In the genomic region with DNA sequence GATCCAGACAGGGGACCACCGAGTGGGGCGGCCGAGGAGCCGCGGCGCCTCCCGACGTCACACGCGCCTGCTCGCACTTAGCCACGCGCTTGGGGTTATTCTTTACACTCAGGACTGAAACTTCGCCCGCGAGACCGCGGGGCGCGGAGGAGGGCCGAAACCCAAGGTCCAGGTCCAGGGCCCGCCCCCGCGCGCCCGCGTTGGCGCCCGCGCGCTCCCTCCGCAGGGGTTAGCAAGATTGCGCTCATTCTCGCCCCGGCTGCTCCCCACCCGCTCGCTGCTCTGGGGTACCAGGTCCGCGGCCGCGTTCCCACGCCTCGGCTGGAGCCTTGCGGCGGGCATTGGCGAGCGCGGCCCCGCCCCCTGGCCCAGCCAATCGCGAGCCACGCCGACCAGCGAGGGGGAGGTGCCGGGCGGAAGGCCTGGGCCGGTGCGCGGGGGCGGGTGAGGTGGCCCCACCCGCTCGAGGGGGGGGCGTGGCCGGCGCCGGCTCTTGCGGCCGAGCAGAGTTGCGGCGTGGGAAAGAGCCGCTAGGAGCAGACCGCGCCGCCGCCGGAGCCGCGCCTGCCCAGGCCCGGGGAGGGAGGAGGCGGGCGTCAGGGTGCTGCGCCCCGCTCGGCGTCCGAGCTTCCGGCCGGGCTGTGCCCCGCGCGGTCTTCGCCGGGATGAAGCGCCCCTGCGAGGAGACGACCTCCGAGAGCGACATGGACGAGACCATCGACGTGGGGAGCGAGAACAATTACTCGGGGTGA, we compare ENCODE assay signal across 1 cellular context.
TF ChIP-seq lines count a peak whose summit lies in the region.

A gene (plus strand): TSS at position 521 of the 752 bp plus-strand sequence. CDS start 145 bp downstream, at position 666.

TF ChIP-seq in WTC11, 78 proteins besides CTCF, POLR2A, EP300 and RAD21 (continued from another document and continues in another):
- TF ChIP-seq, protein P1, sequence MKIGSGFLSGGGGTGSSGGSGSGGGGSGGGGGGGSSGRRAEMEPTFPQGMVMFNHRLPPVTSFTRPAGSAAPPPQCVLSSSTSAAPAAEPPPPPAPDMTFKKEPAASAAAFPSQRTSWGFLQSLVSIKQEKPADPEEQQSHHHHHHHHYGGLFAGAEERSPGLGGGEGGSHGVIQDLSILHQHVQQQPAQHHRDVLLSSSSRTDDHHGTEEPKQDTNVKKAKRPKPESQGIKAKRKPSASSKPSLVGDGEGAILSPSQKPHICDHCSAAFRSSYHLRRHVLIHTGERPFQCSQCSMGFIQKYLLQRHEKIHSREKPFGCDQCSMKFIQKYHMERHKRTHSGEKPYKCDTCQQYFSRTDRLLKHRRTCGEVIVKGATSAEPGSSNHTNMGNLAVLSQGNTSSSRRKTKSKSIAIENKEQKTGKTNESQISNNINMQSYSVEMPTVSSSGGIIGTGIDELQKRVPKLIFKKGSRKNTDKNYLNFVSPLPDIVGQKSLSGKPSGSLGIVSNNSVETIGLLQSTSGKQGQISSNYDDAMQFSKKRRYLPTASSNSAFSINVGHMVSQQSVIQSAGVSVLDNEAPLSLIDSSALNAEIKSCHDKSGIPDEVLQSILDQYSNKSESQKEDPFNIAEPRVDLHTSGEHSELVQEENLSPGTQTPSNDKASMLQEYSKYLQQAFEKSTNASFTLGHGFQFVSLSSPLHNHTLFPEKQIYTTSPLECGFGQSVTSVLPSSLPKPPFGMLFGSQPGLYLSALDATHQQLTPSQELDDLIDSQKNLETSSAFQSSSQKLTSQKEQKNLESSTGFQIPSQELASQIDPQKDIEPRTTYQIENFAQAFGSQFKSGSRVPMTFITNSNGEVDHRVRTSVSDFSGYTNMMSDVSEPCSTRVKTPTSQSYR (CRISPR knock-in tag; IDR thresholded peaks at IDR 0.05): no peak
- no peak for TF ChIP-seq NR2C2 (CRISPR knock-in tag; IDR thresholded peaks at IDR 0.05)
- no peak for TF ChIP-seq HMGA2 (CRISPR knock-in tag; IDR thresholded peaks at IDR 0.05)
- no peak for TF ChIP-seq JAZF1 (CRISPR knock-in tag; IDR thresholded peaks at IDR 0.05)
- TF ChIP-seq ZNF232 (CRISPR knock-in tag; IDR thresholded peaks at IDR 0.05): peak; percentile 72; the same call in 1 of the 2 replicates
- TF ChIP-seq GTF2I (CRISPR knock-in tag; conservative IDR thresholded peaks at IDR 0.05): no peak
- TF ChIP-seq RORB (CRISPR knock-in tag; IDR thresholded peaks at IDR 0.05): no peak
- TF ChIP-seq ETV6 (CRISPR knock-in tag; IDR thresholded peaks at IDR 0.05): peak; percentile 88
- TF ChIP-seq, protein P2, sequence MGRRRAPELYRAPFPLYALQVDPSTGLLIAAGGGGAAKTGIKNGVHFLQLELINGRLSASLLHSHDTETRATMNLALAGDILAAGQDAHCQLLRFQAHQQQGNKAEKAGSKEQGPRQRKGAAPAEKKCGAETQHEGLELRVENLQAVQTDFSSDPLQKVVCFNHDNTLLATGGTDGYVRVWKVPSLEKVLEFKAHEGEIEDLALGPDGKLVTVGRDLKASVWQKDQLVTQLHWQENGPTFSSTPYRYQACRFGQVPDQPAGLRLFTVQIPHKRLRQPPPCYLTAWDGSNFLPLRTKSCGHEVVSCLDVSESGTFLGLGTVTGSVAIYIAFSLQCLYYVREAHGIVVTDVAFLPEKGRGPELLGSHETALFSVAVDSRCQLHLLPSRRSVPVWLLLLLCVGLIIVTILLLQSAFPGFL (CRISPR knock-in tag; IDR thresholded peaks at IDR 0.05; ENCODE audit: borderline replicate concordance): no peak
- TF ChIP-seq, protein P3, sequence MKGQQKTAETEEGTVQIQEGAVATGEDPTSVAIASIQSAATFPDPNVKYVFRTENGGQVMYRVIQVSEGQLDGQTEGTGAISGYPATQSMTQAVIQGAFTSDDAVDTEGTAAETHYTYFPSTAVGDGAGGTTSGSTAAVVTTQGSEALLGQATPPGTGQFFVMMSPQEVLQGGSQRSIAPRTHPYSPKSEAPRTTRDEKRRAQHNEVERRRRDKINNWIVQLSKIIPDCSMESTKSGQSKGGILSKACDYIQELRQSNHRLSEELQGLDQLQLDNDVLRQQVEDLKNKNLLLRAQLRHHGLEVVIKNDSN (CRISPR knock-in tag; IDR thresholded peaks at IDR 0.05): no peak
- TF ChIP-seq, protein P4, sequence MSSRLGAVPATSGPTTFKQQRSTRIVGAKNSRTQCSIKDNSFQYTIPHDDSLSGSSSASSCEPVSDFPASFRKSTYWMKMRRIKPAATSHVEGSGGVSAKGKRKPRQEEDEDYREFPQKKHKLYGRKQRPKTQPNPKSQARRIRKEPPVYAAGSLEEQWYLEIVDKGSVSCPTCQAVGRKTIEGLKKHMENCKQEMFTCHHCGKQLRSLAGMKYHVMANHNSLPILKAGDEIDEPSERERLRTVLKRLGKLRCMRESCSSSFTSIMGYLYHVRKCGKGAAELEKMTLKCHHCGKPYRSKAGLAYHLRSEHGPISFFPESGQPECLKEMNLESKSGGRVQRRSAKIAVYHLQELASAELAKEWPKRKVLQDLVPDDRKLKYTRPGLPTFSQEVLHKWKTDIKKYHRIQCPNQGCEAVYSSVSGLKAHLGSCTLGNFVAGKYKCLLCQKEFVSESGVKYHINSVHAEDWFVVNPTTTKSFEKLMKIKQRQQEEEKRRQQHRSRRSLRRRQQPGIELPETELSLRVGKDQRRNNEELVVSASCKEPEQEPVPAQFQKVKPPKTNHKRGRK (CRISPR knock-in tag; IDR thresholded peaks at IDR 0.05; ENCODE audit: borderline replicate concordance): no peak
- TF ChIP-seq EMX1 (CRISPR knock-in tag; IDR thresholded peaks at IDR 0.05): no peak
- TF ChIP-seq, protein P5, sequence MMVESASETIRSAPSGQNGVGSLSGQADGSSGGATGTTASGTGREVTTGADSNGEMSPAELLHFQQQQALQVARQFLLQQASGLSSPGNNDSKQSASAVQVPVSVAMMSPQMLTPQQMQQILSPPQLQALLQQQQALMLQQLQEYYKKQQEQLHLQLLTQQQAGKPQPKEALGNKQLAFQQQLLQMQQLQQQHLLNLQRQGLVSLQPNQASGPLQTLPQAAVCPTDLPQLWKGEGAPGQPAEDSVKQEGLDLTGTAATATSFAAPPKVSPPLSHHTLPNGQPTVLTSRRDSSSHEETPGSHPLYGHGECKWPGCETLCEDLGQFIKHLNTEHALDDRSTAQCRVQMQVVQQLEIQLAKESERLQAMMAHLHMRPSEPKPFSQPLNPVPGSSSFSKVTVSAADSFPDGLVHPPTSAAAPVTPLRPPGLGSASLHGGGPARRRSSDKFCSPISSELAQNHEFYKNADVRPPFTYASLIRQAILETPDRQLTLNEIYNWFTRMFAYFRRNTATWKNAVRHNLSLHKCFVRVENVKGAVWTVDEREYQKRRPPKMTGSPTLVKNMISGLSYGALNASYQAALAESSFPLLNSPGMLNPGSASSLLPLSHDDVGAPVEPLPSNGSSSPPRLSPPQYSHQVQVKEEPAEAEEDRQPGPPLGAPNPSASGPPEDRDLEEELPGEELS (CRISPR knock-in tag; IDR thresholded peaks at IDR 0.05): peak; percentile 90
- no peak for TF ChIP-seq ZNF423 (CRISPR knock-in tag; IDR thresholded peaks at IDR 0.05)
- TF ChIP-seq, protein P6, sequence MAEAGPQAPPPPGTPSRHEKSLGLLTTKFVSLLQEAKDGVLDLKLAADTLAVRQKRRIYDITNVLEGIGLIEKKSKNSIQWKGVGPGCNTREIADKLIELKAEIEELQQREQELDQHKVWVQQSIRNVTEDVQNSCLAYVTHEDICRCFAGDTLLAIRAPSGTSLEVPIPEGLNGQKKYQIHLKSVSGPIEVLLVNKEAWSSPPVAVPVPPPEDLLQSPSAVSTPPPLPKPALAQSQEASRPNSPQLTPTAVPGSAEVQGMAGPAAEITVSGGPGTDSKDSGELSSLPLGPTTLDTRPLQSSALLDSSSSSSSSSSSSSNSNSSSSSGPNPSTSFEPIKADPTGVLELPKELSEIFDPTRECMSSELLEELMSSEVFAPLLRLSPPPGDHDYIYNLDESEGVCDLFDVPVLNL (CRISPR knock-in tag; IDR thresholded peaks at IDR 0.05; ENCODE audit: borderline replicate concordance, low read depth): no peak
- no peak for TF ChIP-seq ZNF317 (CRISPR knock-in tag; IDR thresholded peaks at IDR 0.05; ENCODE audit: borderline replicate concordance, low read depth)
- peak; percentile 75 for TF ChIP-seq NFYB (CRISPR knock-in tag; conservative IDR thresholded peaks at IDR 0.05; ENCODE audit: low read depth)
- TF ChIP-seq, protein P7, sequence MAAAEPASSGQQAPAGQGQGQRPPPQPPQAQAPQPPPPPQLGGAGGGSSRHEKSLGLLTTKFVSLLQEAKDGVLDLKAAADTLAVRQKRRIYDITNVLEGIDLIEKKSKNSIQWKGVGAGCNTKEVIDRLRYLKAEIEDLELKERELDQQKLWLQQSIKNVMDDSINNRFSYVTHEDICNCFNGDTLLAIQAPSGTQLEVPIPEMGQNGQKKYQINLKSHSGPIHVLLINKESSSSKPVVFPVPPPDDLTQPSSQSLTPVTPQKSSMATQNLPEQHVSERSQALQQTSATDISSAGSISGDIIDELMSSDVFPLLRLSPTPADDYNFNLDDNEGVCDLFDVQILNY (CRISPR knock-in tag; IDR thresholded peaks at IDR 0.05): no peak; the same call in 1 of the 2 replicates
- TF ChIP-seq, protein P8, sequence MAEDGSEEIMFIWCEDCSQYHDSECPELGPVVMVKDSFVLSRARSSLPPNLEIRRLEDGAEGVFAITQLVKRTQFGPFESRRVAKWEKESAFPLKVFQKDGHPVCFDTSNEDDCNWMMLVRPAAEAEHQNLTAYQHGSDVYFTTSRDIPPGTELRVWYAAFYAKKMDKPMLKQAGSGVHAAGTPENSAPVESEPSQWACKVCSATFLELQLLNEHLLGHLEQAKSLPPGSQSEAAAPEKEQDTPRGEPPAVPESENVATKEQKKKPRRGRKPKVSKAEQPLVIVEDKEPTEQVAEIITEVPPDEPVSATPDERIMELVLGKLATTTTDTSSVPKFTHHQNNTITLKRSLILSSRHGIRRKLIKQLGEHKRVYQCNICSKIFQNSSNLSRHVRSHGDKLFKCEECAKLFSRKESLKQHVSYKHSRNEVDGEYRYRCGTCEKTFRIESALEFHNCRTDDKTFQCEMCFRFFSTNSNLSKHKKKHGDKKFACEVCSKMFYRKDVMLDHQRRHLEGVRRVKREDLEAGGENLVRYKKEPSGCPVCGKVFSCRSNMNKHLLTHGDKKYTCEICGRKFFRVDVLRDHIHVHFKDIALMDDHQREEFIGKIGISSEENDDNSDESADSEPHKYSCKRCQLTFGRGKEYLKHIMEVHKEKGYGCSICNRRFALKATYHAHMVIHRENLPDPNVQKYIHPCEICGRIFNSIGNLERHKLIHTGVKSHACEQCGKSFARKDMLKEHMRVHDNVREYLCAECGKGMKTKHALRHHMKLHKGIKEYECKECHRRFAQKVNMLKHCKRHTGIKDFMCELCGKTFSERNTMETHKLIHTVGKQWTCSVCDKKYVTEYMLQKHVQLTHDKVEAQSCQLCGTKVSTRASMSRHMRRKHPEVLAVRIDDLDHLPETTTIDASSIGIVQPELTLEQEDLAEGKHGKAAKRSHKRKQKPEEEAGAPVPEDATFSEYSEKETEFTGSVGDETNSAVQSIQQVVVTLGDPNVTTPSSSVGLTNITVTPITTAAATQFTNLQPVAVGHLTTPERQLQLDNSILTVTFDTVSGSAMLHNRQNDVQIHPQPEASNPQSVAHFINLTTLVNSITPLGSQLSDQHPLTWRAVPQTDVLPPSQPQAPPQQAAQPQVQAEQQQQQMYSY (CRISPR knock-in tag; IDR thresholded peaks at IDR 0.05): no peak
- peak; percentile 96 for TF ChIP-seq SP1 (CRISPR knock-in tag; conservative IDR thresholded peaks at IDR 0.05)
- TF ChIP-seq TEAD1 (CRISPR knock-in tag; IDR thresholded peaks at IDR 0.05): 0 out of 2 replicates have a peak, but pooled peaks have one; percentile 20
- TF ChIP-seq, protein P9, sequence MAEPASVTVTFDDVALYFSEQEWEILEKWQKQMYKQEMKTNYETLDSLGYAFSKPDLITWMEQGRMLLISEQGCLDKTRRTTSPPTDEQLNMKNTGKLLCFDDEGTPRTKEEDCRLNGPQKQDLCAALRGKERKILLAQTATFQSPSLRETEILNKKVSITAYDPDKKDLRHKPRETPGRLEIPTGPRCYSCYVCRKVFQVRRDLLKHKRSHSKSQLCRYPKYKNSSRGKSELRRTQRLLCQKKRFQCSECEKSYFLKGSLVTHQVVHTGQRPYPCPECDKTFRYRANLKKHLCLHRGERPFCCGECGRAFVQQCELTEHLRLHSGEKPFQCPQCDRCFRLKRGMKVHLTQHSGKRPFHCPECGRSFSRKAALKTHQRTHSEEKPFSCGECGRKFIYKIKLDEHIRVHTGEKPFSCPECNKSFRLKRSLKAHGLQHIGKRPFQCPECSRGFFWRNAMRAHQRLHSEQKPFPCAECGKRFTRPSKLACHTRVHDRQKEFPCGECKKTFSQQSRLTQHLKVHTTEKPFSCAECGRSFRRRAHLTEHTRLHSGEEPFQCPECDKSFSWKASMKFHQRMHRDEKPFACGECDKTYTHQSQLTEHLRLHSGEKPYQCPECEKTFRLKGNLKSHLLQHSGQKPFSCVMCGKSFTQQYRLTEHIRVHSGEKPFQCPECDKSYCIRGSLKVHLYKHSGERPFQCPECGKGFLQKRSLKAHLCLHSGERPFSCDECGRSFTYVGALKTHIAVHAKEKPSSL (CRISPR knock-in tag; conservative IDR thresholded peaks at IDR 0.05): no peak
- TF ChIP-seq, protein P10, sequence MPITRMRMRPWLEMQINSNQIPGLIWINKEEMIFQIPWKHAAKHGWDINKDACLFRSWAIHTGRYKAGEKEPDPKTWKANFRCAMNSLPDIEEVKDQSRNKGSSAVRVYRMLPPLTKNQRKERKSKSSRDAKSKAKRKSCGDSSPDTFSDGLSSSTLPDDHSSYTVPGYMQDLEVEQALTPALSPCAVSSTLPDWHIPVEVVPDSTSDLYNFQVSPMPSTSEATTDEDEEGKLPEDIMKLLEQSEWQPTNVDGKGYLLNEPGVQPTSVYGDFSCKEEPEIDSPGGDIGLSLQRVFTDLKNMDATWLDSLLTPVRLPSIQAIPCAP (CRISPR knock-in tag; IDR thresholded peaks at IDR 0.05): peak; percentile 76; the same call in 1 of the 2 replicates
- no peak for TF ChIP-seq JUN (CRISPR knock-in tag; IDR thresholded peaks at IDR 0.05)
- no peak for TF ChIP-seq FOXJ3 (CRISPR knock-in tag; IDR thresholded peaks at IDR 0.05; ENCODE audit: borderline replicate concordance)
- TF ChIP-seq ZNF671 (CRISPR knock-in tag; IDR thresholded peaks at IDR 0.05): no peak
- TF ChIP-seq, protein P11, sequence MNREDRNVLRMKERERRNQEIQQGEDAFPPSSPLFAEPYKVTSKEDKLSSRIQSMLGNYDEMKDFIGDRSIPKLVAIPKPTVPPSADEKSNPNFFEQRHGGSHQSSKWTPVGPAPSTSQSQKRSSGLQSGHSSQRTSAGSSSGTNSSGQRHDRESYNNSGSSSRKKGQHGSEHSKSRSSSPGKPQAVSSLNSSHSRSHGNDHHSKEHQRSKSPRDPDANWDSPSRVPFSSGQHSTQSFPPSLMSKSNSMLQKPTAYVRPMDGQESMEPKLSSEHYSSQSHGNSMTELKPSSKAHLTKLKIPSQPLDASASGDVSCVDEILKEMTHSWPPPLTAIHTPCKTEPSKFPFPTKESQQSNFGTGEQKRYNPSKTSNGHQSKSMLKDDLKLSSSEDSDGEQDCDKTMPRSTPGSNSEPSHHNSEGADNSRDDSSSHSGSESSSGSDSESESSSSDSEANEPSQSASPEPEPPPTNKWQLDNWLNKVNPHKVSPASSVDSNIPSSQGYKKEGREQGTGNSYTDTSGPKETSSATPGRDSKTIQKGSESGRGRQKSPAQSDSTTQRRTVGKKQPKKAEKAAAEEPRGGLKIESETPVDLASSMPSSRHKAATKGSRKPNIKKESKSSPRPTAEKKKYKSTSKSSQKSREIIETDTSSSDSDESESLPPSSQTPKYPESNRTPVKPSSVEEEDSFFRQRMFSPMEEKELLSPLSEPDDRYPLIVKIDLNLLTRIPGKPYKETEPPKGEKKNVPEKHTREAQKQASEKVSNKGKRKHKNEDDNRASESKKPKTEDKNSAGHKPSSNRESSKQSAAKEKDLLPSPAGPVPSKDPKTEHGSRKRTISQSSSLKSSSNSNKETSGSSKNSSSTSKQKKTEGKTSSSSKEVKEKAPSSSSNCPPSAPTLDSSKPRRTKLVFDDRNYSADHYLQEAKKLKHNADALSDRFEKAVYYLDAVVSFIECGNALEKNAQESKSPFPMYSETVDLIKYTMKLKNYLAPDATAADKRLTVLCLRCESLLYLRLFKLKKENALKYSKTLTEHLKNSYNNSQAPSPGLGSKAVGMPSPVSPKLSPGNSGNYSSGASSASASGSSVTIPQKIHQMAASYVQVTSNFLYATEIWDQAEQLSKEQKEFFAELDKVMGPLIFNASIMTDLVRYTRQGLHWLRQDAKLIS (CRISPR knock-in tag; IDR thresholded peaks at IDR 0.05; ENCODE audit: borderline replicate concordance): no peak
- 0 out of 2 replicates have a peak, but pooled peaks have one; percentile 16 for TF ChIP-seq ZNF219 (CRISPR knock-in tag; IDR thresholded peaks at IDR 0.05; ENCODE audit: borderline replicate concordance)
- no peak for TF ChIP-seq RELA (CRISPR knock-in tag; IDR thresholded peaks at IDR 0.05; ENCODE audit: borderline replicate concordance)
